In the genomic region with DNA sequence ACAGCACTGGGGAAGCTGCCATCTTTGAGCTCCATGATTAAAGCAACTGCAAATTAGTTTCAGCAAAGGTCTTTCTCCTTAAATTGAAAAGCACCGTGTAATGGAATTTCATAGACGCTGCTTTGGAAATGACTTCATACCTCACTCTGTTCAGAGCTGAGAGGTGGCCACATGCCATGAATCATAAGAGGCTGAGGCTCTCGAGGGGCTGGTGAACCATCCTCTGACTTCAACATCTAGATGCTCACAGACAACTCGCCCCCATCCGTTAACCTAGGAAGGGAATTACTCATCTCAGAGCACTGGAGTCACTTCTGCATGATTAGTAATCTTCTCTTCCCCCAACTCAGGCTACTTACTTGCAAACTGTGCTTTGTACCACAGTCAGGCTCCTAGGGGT, we compare ENCODE assay signal across 11 cellular contexts.
DNase-seq lines count a peak whose midpoint lies in the region; ATAC-seq and TF ChIP-seq lines count a peak whose summit lies in the region.
"Had no signal": no experiment of that assay in that cellular context is flagged by ENCODE, and none has a peak within 500 bp of the region (broad histone marks: within the 10 kb centered on the region; RNA-seq: fewer than 3 reads in every experiment).

No MANE protein-coding gene starts in this region.

- peak; percentile 48 for DNase-seq in stimulated activated CD4-positive, alpha-beta T cell treated with anti-CD3 and anti-CD28 coated beads, Interleukin-15, amount 100 ng/mL, for 24 hours
- DNase-seq in stimulated activated CD4-positive, alpha-beta T cell treated with anti-CD3 and anti-CD28 coated beads, Interleukin-12 subunit alpha, Interleukin-12 subunit beta, amount 100 ng/mL, for 4 hours = no peak
- DNase-seq in RWPE2 (ENCODE audit: low spot score) (no peak), fibroblast of the conjunctiva (ENCODE audit: low read depth) (peak; percentile 29), thyroid gland (peak; percentile 67 to 82), UCSD-AML1 (lab: John Stamatoyannopoulos, UW; ENCODE audit: unreplicated experiment) (no peak), KBM-7 (no peak)
- DNase-seq: NCI-H2171 treated with DMSO at 0.1 percent for 48 hours, occipital lobe, SHP77 treated with DMSO at 0.1 percent for 48 hours had no signal

- H3K27ac ChIP-seq in RWPE2 (ENCODE audit: poor library complexity, severe bottlenecking) = no peak overlapping the region
- no peak overlapping the region for H3K27ac ChIP-seq in thyroid gland

- no peak for TF ChIP-seq POLR2A in thyroid gland (IDR thresholded peaks at IDR 0.05)

- no peaks in the 10 kb centered on the region for H3K9me3 ChIP-seq in RWPE2 (ENCODE audit: severe bottlenecking)
- H3K9me3 ChIP-seq in thyroid gland = no peaks in the 10 kb centered on the region

- H3K4me1 ChIP-seq in RWPE2 (ENCODE audit: insufficient read depth, poor library complexity, severe bottlenecking) (no peaks in the 10 kb centered on the region), thyroid gland (no peaks in the 10 kb centered on the region)

- H3K27me3 ChIP-seq in RWPE2 (ENCODE audit: insufficient read depth, poor library complexity, severe bottlenecking) = no peaks in the 10 kb centered on the region
- H3K27me3 ChIP-seq in thyroid gland = no peaks in the 10 kb centered on the region

- TF ChIP-seq CTCF in RWPE2 (IDR thresholded peaks at IDR 0.05; ENCODE audit: poor library complexity, severe bottlenecking) (no peak), thyroid gland (IDR thresholded peaks at IDR 0.05) (no peak)

- ATAC-seq in RWPE2 (ENCODE audit: low read depth) (peak; percentile 70), HG02623 (IDR thresholded peaks at IDR 0.05; ENCODE audit: unreplicated experiment) (no peak)

- WGBS in thyroid gland, 2 donors = 17 to 18% methylated on average over 5 of the region's 5 CpGs

- H3K4me3 ChIP-seq in RWPE2 (ENCODE audit: severe bottlenecking) (no peak overlapping the region), thyroid gland (replicated peaks in 1 of 3) (no peak overlapping the region)

- H3K36me3 ChIP-seq in RWPE2 (ENCODE audit: low read depth) (no peaks in the 10 kb centered on the region), thyroid gland (no peaks in the 10 kb centered on the region)

- in situ Hi-C loops in KBM-7 (cut with MboI; ENCODE audit: low pct_unique_long_range_greater_than_20kb, low sequenced_read_pairs) = no loop called here

- intact Hi-C loops in thyroid gland (cut with DNase I) = no loop called here

Comparison
In these comparisons a context has a peak if more than half of its experiments do, and no peak if none do; other contexts are left out.
1. DNase-seq: peak in stimulated activated CD4-positive, alpha-beta T cell treated with anti-CD3 and anti-CD28 coated beads, Interleukin-15, amount 100 ng/mL, for 24 hours (single experiment), fibroblast of the conjunctiva (single experiment) and thyroid gland (2 of 2); none in stimulated activated CD4-positive, alpha-beta T cell treated with anti-CD3 and anti-CD28 coated beads, Interleukin-12 subunit alpha, Interleukin-12 subunit beta, amount 100 ng/mL, for 4 hours (single experiment), RWPE2 (single experiment), UCSD-AML1 (single experiment) and KBM-7 (single experiment).